In genomic region chr1:191151321-191151807, GRCh38 we compare ENCODE assay signal across 1 cellular context.
TF ChIP-seq lines count a peak whose summit lies in the region.

No MANE protein-coding gene starts in this region.

TF ChIP-seq in K562, 482 proteins besides CTCF, POLR2A, EP300 and RAD21 (continued from another document):
- no peak for TF ChIP-seq THRB (CRISPR knock-in tag; conservative IDR thresholded peaks at IDR 0.05)
